8 cellular contexts compared by ENCODE assay signal in the genomic region with DNA sequence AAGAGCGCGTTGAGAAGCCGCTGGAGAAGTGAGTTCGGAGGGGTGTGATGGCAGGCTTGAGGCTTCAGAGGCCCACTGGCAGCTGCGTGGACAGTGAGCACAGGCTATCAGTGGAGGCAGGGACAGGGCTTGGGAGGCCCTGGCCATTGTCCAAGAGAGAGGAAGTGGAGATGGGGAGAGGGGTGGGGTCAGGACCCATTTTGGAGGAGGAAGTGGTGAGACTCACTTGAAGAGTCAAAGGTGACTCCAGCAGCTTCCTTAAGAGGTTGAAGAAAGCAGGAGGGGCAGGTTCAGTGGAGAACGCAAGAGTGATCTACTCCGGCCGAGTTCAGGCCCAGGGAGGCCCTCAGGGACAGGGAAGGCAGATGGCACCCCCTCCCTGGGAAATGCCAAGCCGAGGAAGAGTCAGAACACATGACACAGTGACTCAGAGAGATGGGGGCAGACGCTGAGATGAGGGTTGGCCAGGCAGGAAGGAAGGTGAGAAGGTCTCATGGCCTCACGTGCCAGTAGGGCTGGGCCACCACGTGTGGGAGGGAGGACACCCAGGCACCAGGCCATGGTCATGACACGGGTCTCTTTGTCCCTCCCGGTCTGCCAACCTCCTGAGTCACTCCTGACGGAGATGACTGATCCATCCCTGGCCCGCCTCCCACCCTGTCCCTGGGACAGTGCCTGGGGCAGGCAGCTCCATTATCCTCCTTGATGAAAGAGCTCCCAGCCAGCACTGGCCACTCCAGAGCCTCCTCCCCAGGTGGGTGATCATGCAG. TPM values are rescaled to one million over a fixed set of nuclear protein-coding genes. Genes with fewer than 3 reads are reported as not detected.
A peak's percentile ranks its signal among the peaks of the same experiment; 100 is the strongest.
DNase-seq lines count a peak whose midpoint lies in the region; ATAC-seq, FAIRE-seq and TF ChIP-seq lines count a peak whose summit lies in the region.

No MANE protein-coding gene starts in this region.

- H2BK20ac ChIP-seq in H1 (ENCODE audit: low read length): 0 out of 2 replicates have a peak overlapping the region, but pooled peaks have one; percentile 32

- peak overlapping the region in 1 of 2 donors; percentile 76 for H3K27ac Mint-ChIP-seq in natural killer cell

- no peak overlapping the region for H3K23ac ChIP-seq in H1 (ENCODE audit: insufficient read length)

- 0 out of 4 replicates have a peak, but pooled peaks cover 0 to 2% of the 10 kb centered on the region in 2 experiments for H3K9me3 ChIP-seq in H1 (ENCODE audit: insufficient read depth in 2 of 2, low read depth in 1 of 2, low read length in 1 of 2)

- H4K8ac ChIP-seq in H1 (ENCODE audit: extremely low read depth, insufficient read depth, low read length): no peak overlapping the region

- TF ChIP-seq EP300 in H1 (IDR thresholded peaks at IDR 0.05; ENCODE audit: borderline replicate concordance in 1 of 2, low read depth in 2 of 2, low read length in 2 of 2): no peak

- no peaks in the 10 kb centered on the region for H3K79me1 ChIP-seq in H1 (ENCODE audit: low read depth, low read length)

- H3K14ac ChIP-seq in H1 (ENCODE audit: insufficient read length): no peak overlapping the region

- H4K5ac ChIP-seq in H1 (ENCODE audit: insufficient read length, low read depth, low read length): no peak overlapping the region

- POLR2A ChIA-PET in H1 (lab: Charles Lee; ENCODE audit: partially characterized antibody): no interaction called here

- no peak overlapping the region for H2BK15ac ChIP-seq in H1 (ENCODE audit: low read length)

- no peaks in the 10 kb centered on the region for H3K79me2 ChIP-seq in H1 (ENCODE audit: control insufficient read depth in 1 of 2, insufficient read depth in 2 of 2, low read length in 2 of 2)

- peak overlapping the region; percentile 87; the same call in 1 of the 2 replicates for H2BK12ac ChIP-seq in H1 (ENCODE audit: low read depth, low read length)

- no peak overlapping the region for H3K27ac ChIP-seq in H1 (ENCODE audit: low read depth, low read length)

- H4K91ac ChIP-seq in H1 (replicated peaks; ENCODE audit: insufficient read length, low read length): no peak overlapping the region

- peak; percentile 38 to 52 (median 40) for ATAC-seq in natural killer cell
- ATAC-seq in GM21367 (IDR thresholded peaks at IDR 0.05; ENCODE audit: unreplicated experiment): no peak
- ATAC-seq in HG03520 (IDR thresholded peaks at IDR 0.05; ENCODE audit: unreplicated experiment): no peak

- H3K36me3 Mint-ChIP-seq in natural killer cell: no peaks in the 10 kb centered on the region

- no peak overlapping the region for H2BK120ac ChIP-seq in H1 (replicated peaks; ENCODE audit: low read depth, low read length)

- peaks cover 2% of the 10 kb centered on the region in 2 donors for H3K9me3 Mint-ChIP-seq in natural killer cell

- H3K56ac ChIP-seq in H1 (replicated peaks; ENCODE audit: insufficient read length, low read depth, low read length): no peak overlapping the region

- peaks cover 0 to 8% of the 10 kb centered on the region in 2 donors for H3K4me1 Mint-ChIP-seq in natural killer cell

- H3K9ac ChIP-seq in H1 (replicated peaks in 1 of 4; ENCODE audit: extremely low read depth in 1 of 4, low read depth in 3 of 4, low read length in 3 of 4): no peak overlapping the region

- H3K36me3 ChIP-seq in H1 (ENCODE audit: control insufficient read depth in 2 of 4, insufficient read depth in 4 of 4, low read length in 3 of 4): no peaks in the 10 kb centered on the region

- no peak for TF ChIP-seq CTCF in H1 (IDR thresholded peaks at IDR 0.05; ENCODE audit: control extremely low read depth in 1 of 3, insufficient read depth in 1 of 3, low read depth in 1 of 3, low read length in 3 of 3)
- no peak for TF ChIP-seq CTCF in natural killer cell (IDR thresholded peaks at IDR 0.05)

- peak; percentile 53 for DNase-seq in CMK (ENCODE audit: low read depth)
- peak; percentile 14 for DNase-seq in NCI-H460 (ENCODE audit: extremely low read depth, low read depth)
- DNase-seq in H1 (ENCODE audit: low read depth in 1 of 2, low spot score in 2 of 2): no peak
- no peak for DNase-seq in natural killer cell
- no peak for DNase-seq in SHP77 (lab: John Stamatoyannopoulos, UW)
- DNase-seq in NCI-H1930 (lab: John Stamatoyannopoulos, UW): no peak

- no peak overlapping the region for H3K4ac ChIP-seq in H1 (replicated peaks; ENCODE audit: insufficient read length, low read depth, low read length)

- H3K27me3 ChIP-seq in H1 (replicated peaks in 1 of 4; ENCODE audit: control insufficient read depth in 3 of 4, extremely low read depth in 1 of 4, insufficient read depth in 3 of 4, low read length in 3 of 4): no peaks in the 10 kb centered on the region

- H3K4me3 Mint-ChIP-seq in natural killer cell: no peak overlapping the region

- H2AK5ac ChIP-seq in H1 (ENCODE audit: low read depth, low read length): no peak overlapping the region

- no peaks in the 10 kb centered on the region for H3K4me1 ChIP-seq in H1 (replicated peaks in 1 of 4; ENCODE audit: control insufficient read depth in 3 of 4, insufficient read depth in 4 of 4, low read length in 3 of 4)

- H2AFZ ChIP-seq in H1 (ENCODE audit: low read length): no peak overlapping the region

- H4K20me1 ChIP-seq in H1 (replicated peaks in 1 of 2; ENCODE audit: control insufficient read depth in 1 of 2, insufficient read depth in 2 of 2, low read length in 2 of 2): no peaks in the 10 kb centered on the region

- H3K23me2 ChIP-seq in H1 (ENCODE audit: low read depth, low read length): no peaks in the 10 kb centered on the region

- 93% methylated on average over 14 of the region's 16 CpGs; no CpG with 5 or more reads in 1 of the 2 experiments for WGBS in H1 (ENCODE audit: extremely low coverage in 1 of 2, insufficient coverage in 1 of 2, insufficient read length in 1 of 2, insufficient replicate concordance in 2 of 2, low coverage in 1 of 2, low lambda C conversion rate in 2 of 2, missing lambda C conversion rate in 1 of 2), 2 experiments

- H3K4me3 ChIP-seq in H1 (ENCODE audit: extremely low read depth in 1 of 4, insufficient read depth in 2 of 4, low read depth in 3 of 4, low read length in 4 of 4): no peak overlapping the region

- H3K18ac ChIP-seq in H1 (ENCODE audit: extremely low read depth, low read length): no peak overlapping the region

- no peak for TF ChIP-seq RAD21 in H1 (IDR thresholded peaks at IDR 0.05 in 1 of 2, conservative IDR thresholded peaks at IDR 0.05 in 1 of 2; ENCODE audit: low read depth in 2 of 2, low read length in 2 of 2)

- H3K4me2 ChIP-seq in H1 (ENCODE audit: insufficient read depth in 1 of 2, low read depth in 2 of 2, low read length in 2 of 2): no peak overlapping the region

- CTCF ChIA-PET in H1 (lab: Charles Lee; ENCODE audit: partially characterized antibody): interaction anchor here (1.0 to 2.2 kb wide), 6 partner anchors 9 to 168 kb away, joined by 3 to 7 read pairs (median 4); no protein-coding TSS in a partner anchor

- peaks cover 0 to 10% of the 10 kb centered on the region in 2 donors for H3K27me3 Mint-ChIP-seq in natural killer cell (ENCODE audit: low read depth in 2 of 2)

- no peak for TF ChIP-seq POLR2A in H1 (IDR thresholded peaks at IDR 0.05; ENCODE audit: control extremely low read depth in 1 of 2, low read depth in 2 of 2, low read length in 2 of 2)

- H2BK5ac ChIP-seq in H1 (ENCODE audit: low read depth, low read length): no peak overlapping the region

- intact Hi-C loops in natural killer cell (cut with micrococcal nuclease): no loop called here

- no peak for FAIRE-seq in H1 (lab: Jason Lieb, UNC)

RNA-seq across cellular contexts. Expression of gene CD22, which starts 10.1 kb away (rescaled TPM):
- total RNA-seq in NCI-H460 (2014; rRNA removed; shearing (Covaris generic)): not detected in 2 replicates
- polyA plus RNA-seq in NCI-H460 (2014; cell fraction: nucleus; rRNA removed): not detected in 2 replicates
- total RNA-seq in H1 (2021; fragmentation: NEBNext Ultra II Directional; extraction: Animal tissue kit (Norgen Biotek cat#: 25700)): 0.54 and 0.60 TPM in 2 replicates
- 0.06 and 0.42 TPM in 2 replicates for polyA plus RNA-seq in H1 (2011; rRNA removed)
- polyA plus RNA-seq in H1 (2011; cell fraction: cytosol; rRNA removed): 0.30 TPM
- polyA plus RNA-seq in H1 (2011; cell fraction: nucleus; rRNA removed): 0.51 TPM
- 0.13 to 0.33 TPM (median 0.18 TPM) in 3 of 4 replicates, not detected in the other for polyA plus RNA-seq in H1 (2012, experiment 1 of 2)
- polyA plus RNA-seq in H1 (2012, experiment 2 of 2): not detected
- polyA plus RNA-seq in H1 (2013, experiment 1 of 2): 0.53 TPM
- polyA plus RNA-seq in H1 (2013, experiment 2 of 2): 0.24 TPM
- 0.39 TPM in 1 of 2 replicates, not detected in the other for polyA minus RNA-seq in H1 (2011; rRNA and poly(A)+ RNA removed)
- polyA minus RNA-seq in H1 (2011; cell fraction: cytosol; rRNA and poly(A)+ RNA removed): not detected
- polyA minus RNA-seq in H1 (2011; cell fraction: nucleus; rRNA and poly(A)+ RNA removed): not detected
- total RNA-seq in natural killer cell: 1 to 10 TPM; 4.3 to 7.0 (median 6.0) TPM

RNA-seq across cellular contexts. Expression of gene MAG, which starts 26.9 kb away (rescaled TPM):
- not detected in 2 replicates for total RNA-seq in NCI-H460 (2014; rRNA removed; shearing (Covaris generic))
- not detected in 2 replicates for polyA plus RNA-seq in NCI-H460 (2014; cell fraction: nucleus; rRNA removed)
- total RNA-seq in H1 (2021; fragmentation: NEBNext Ultra II Directional; extraction: Animal tissue kit (Norgen Biotek cat#: 25700)): 0.46 and 1.3 TPM in 2 replicates
- polyA plus RNA-seq in H1 (2011; rRNA removed): 0.20 and 0.72 TPM in 2 replicates
- 0.41 TPM for polyA plus RNA-seq in H1 (2011; cell fraction: cytosol; rRNA removed)
- polyA plus RNA-seq in H1 (2011; cell fraction: nucleus; rRNA removed): 1.7 TPM
- polyA plus RNA-seq in H1 (2012, experiment 1 of 2): 0.22 to 0.74 TPM (median 0.54 TPM) in 4 replicates
- 0.28 TPM for polyA plus RNA-seq in H1 (2012, experiment 2 of 2)
- polyA plus RNA-seq in H1 (2013, experiment 1 of 2): 1.4 TPM
- polyA plus RNA-seq in H1 (2013, experiment 2 of 2): 1.3 TPM
- polyA minus RNA-seq in H1 (2011; rRNA and poly(A)+ RNA removed): 0.25 and 0.90 TPM in 2 replicates
- polyA minus RNA-seq in H1 (2011; cell fraction: cytosol; rRNA and poly(A)+ RNA removed): not detected
- polyA minus RNA-seq in H1 (2011; cell fraction: nucleus; rRNA and poly(A)+ RNA removed): not detected
- not detected for total RNA-seq in natural killer cell

RNA-seq across cellular contexts. Expression of gene FFAR1, which starts 28.8 kb away (rescaled TPM):
- not detected in 2 replicates for total RNA-seq in NCI-H460 (2014; rRNA removed; shearing (Covaris generic))
- polyA plus RNA-seq in NCI-H460 (2014; cell fraction: nucleus; rRNA removed): not detected in 2 replicates
- not detected in 2 replicates for total RNA-seq in H1 (2021; fragmentation: NEBNext Ultra II Directional; extraction: Animal tissue kit (Norgen Biotek cat#: 25700))
- polyA plus RNA-seq in H1 (2011; rRNA removed): not detected in 2 replicates
- polyA plus RNA-seq in H1 (2011; cell fraction: cytosol; rRNA removed): not detected
- not detected for polyA plus RNA-seq in H1 (2011; cell fraction: nucleus; rRNA removed)
- polyA plus RNA-seq in H1 (2012, experiment 1 of 2): not detected in 4 replicates
- polyA plus RNA-seq in H1 (2012, experiment 2 of 2): not detected
- not detected for polyA plus RNA-seq in H1 (2013, experiment 1 of 2)
- polyA plus RNA-seq in H1 (2013, experiment 2 of 2): not detected
- not detected in 2 replicates for polyA minus RNA-seq in H1 (2011; rRNA and poly(A)+ RNA removed)
- polyA minus RNA-seq in H1 (2011; cell fraction: cytosol; rRNA and poly(A)+ RNA removed): not detected
- polyA minus RNA-seq in H1 (2011; cell fraction: nucleus; rRNA and poly(A)+ RNA removed): not detected
- total RNA-seq in natural killer cell: under 1 TPM in 2 of 3 donors, not detected in 1; 0.30 to 0.47 TPM

RNA-seq across cellular contexts. Expression of gene HAMP, which starts 36.5 kb away (rescaled TPM):
- not detected in 2 replicates for total RNA-seq in NCI-H460 (2014; rRNA removed; shearing (Covaris generic))
- polyA plus RNA-seq in NCI-H460 (2014; cell fraction: nucleus; rRNA removed): not detected in 2 replicates
- not detected in 2 replicates for total RNA-seq in H1 (2021; fragmentation: NEBNext Ultra II Directional; extraction: Animal tissue kit (Norgen Biotek cat#: 25700))
- polyA plus RNA-seq in H1 (2011; rRNA removed): 0.06 and 0.08 TPM in 2 replicates
- not detected for polyA plus RNA-seq in H1 (2011; cell fraction: cytosol; rRNA removed)
- not detected for polyA plus RNA-seq in H1 (2011; cell fraction: nucleus; rRNA removed)
- polyA plus RNA-seq in H1 (2012, experiment 1 of 2): 0.20 TPM in 1 of 4 replicates, not detected in the others
- not detected for polyA plus RNA-seq in H1 (2012, experiment 2 of 2)
- 0.12 TPM for polyA plus RNA-seq in H1 (2013, experiment 1 of 2)
- 0.07 TPM for polyA plus RNA-seq in H1 (2013, experiment 2 of 2)
- not detected in 2 replicates for polyA minus RNA-seq in H1 (2011; rRNA and poly(A)+ RNA removed)
- not detected for polyA minus RNA-seq in H1 (2011; cell fraction: cytosol; rRNA and poly(A)+ RNA removed)
- polyA minus RNA-seq in H1 (2011; cell fraction: nucleus; rRNA and poly(A)+ RNA removed): not detected
- total RNA-seq in natural killer cell: 1 to 10 TPM in 1 of 3 donors, under 1 TPM in 2; 0.34 to 1.5 (median 0.45) TPM

RNA-seq across cellular contexts. Expression of gene FFAR3, which starts 39.4 kb away (rescaled TPM):
- total RNA-seq in NCI-H460 (2014; rRNA removed; shearing (Covaris generic)): not detected in 2 replicates
- not detected in 2 replicates for polyA plus RNA-seq in NCI-H460 (2014; cell fraction: nucleus; rRNA removed)
- not detected in 2 replicates for total RNA-seq in H1 (2021; fragmentation: NEBNext Ultra II Directional; extraction: Animal tissue kit (Norgen Biotek cat#: 25700))
- polyA plus RNA-seq in H1 (2011; rRNA removed): 0.24 TPM in 1 of 2 replicates, not detected in the other
- 0.13 TPM for polyA plus RNA-seq in H1 (2011; cell fraction: cytosol; rRNA removed)
- 0.10 TPM for polyA plus RNA-seq in H1 (2011; cell fraction: nucleus; rRNA removed)
- polyA plus RNA-seq in H1 (2012, experiment 1 of 2): not detected in 4 replicates
- not detected for polyA plus RNA-seq in H1 (2012, experiment 2 of 2)
- not detected for polyA plus RNA-seq in H1 (2013, experiment 1 of 2)
- not detected for polyA plus RNA-seq in H1 (2013, experiment 2 of 2)
- polyA minus RNA-seq in H1 (2011; rRNA and poly(A)+ RNA removed): not detected in 2 replicates
- polyA minus RNA-seq in H1 (2011; cell fraction: cytosol; rRNA and poly(A)+ RNA removed): not detected
- polyA minus RNA-seq in H1 (2011; cell fraction: nucleus; rRNA and poly(A)+ RNA removed): not detected
- 1 to 10 TPM in 1 of 3 donors, under 1 TPM in 1, not detected in 1; 0.92 to 2.7 TPM for total RNA-seq in natural killer cell

Comparison
In these comparisons a context has a peak if more than half of its experiments do, and no peak if none do; other contexts are left out.
1. DNase-seq: peak in CMK (single experiment) and NCI-H460 (single experiment); none in H1 (0 of 2), natural killer cell (single experiment), SHP77 (0 of 2) and NCI-H1930 (0 of 2).
2. ATAC-seq: peak in natural killer cell (3 of 3); none in GM21367 (single experiment) and HG03520 (single experiment).